In genomic region chr17:82230627-82231311, GRCh38 we compare ENCODE assay signal across 1 cellular context.
TF ChIP-seq lines count a peak whose summit lies in the region.

No MANE protein-coding gene starts in this region.

TF ChIP-seq in HepG2, 621 proteins besides CTCF, POLR2A, EP300 and RAD21 (continued from another document and continues in another):
- TF ChIP-seq, protein P1, sequence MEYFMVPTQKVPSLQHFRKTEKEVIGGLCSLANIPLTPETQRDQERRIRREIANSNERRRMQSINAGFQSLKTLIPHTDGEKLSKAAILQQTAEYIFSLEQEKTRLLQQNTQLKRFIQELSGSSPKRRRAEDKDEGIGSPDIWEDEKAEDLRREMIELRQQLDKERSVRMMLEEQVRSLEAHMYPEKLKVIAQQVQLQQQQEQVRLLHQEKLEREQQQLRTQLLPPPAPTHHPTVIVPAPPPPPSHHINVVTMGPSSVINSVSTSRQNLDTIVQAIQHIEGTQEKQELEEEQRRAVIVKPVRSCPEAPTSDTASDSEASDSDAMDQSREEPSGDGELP (IDR thresholded peaks at IDR 0.05; ENCODE audit: borderline replicate concordance, low read depth), result peak; percentile 65; the same call in 1 of the 2 replicates
- peak; percentile 98 for TF ChIP-seq ISX (CRISPR knock-in tag; conservative IDR thresholded peaks at IDR 0.05)
- TF ChIP-seq PRDM10 (CRISPR knock-in tag; IDR thresholded peaks at IDR 0.05; ENCODE audit: low read depth), result no peak; the same call in 1 of the 2 replicates
- no peak; the same call in 1 of the 2 replicates for TF ChIP-seq ZMYM4 (CRISPR knock-in tag; IDR thresholded peaks at IDR 0.05)
- peak; percentile 92 for TF ChIP-seq TEF (CRISPR knock-in tag; IDR thresholded peaks at IDR 0.05)
- peak; percentile 84; the same call in 1 of the 2 replicates for TF ChIP-seq ZNF33A (CRISPR knock-in tag; IDR thresholded peaks at IDR 0.05; ENCODE audit: borderline replicate concordance)
- TF ChIP-seq, protein P2, sequence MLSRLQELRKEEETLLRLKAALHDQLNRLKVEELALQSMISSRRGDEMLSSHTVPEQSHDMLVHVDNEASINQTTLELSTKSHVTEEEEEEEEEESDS (CRISPR knock-in tag; IDR thresholded peaks at IDR 0.05; ENCODE audit: borderline replicate concordance), result peak; percentile 94
- TF ChIP-seq MTA1 (CRISPR knock-in tag; IDR thresholded peaks at IDR 0.05; ENCODE audit: borderline replicate concordance), result peak; percentile 89; the same call in 1 of the 2 replicates
- TF ChIP-seq ZNF577 (CRISPR knock-in tag; IDR thresholded peaks at IDR 0.05; ENCODE audit: borderline replicate concordance, low read depth), result peak; percentile 95; the same call in 1 of the 2 replicates
- peak; percentile 96 for TF ChIP-seq ZNF33B (CRISPR knock-in tag; IDR thresholded peaks at IDR 0.05)
- no peak; the same call in 1 of the 2 replicates for TF ChIP-seq ZHX1 (CRISPR knock-in tag; IDR thresholded peaks at IDR 0.05; ENCODE audit: low read depth)
- no peak; the same call in 1 of the 2 replicates for TF ChIP-seq CREM (IDR thresholded peaks at IDR 0.05)
- no peak for TF ChIP-seq CREM (CRISPR knock-in tag; IDR thresholded peaks at IDR 0.05)
- TF ChIP-seq MYC (CRISPR knock-in tag; IDR thresholded peaks at IDR 0.05; ENCODE audit: borderline replicate concordance), result peak; percentile 86
- TF ChIP-seq SP5 (CRISPR knock-in tag; IDR thresholded peaks at IDR 0.05; ENCODE audit: borderline replicate concordance, low read depth), result peak; percentile 95; the same call in 1 of the 2 replicates
- peak; percentile 85; the same call in 1 of the 2 replicates for TF ChIP-seq ZBTB26 (CRISPR knock-in tag; IDR thresholded peaks at IDR 0.05; ENCODE audit: borderline replicate concordance)
- no peak; the same call in none of the 2 replicates for TF ChIP-seq ZNF451 (CRISPR knock-in tag; IDR thresholded peaks at IDR 0.05)
- TF ChIP-seq ZNF609 (CRISPR knock-in tag; IDR thresholded peaks at IDR 0.05; ENCODE audit: borderline replicate concordance), result peak; percentile 90
- no peak for TF ChIP-seq ZUFSP (CRISPR knock-in tag; IDR thresholded peaks at IDR 0.05; ENCODE audit: borderline replicate concordance)
- peak; percentile 49; the same call in 1 of the 2 replicates for TF ChIP-seq SOX5 (CRISPR knock-in tag; IDR thresholded peaks at IDR 0.05; ENCODE audit: borderline replicate concordance)
- TF ChIP-seq ZNF331 (CRISPR knock-in tag; IDR thresholded peaks at IDR 0.05), result peak; percentile 93
- no peak for TF ChIP-seq GABPA (IDR thresholded peaks at IDR 0.05; ENCODE audit: low read depth, low read length)
- TF ChIP-seq GABPA (CRISPR knock-in tag; IDR thresholded peaks at IDR 0.05; ENCODE audit: low read depth), result no peak
- peak; percentile 92; the same call in 1 of the 2 replicates for TF ChIP-seq ZNF570 (CRISPR knock-in tag; IDR thresholded peaks at IDR 0.05; ENCODE audit: borderline replicate concordance)
- no peak for TF ChIP-seq SRSF1 (optimal IDR thresholded peaks at IDR 0.05; ENCODE audit: low read depth, low read length)
- no peak for TF ChIP-seq RFX5 (IDR thresholded peaks at IDR 0.05; ENCODE audit: low read depth, low read length)
- TF ChIP-seq CC2D1A (CRISPR knock-in tag; IDR thresholded peaks at IDR 0.05), result no peak
- peak; percentile 90 for TF ChIP-seq RBFOX2 (IDR thresholded peaks at IDR 0.05; ENCODE audit: low read depth, low read length)
- TF ChIP-seq ZFP62 (CRISPR knock-in tag; IDR thresholded peaks at IDR 0.05), result peak; percentile 77; the same call in 1 of the 2 replicates
- 0 out of 2 replicates have a peak, but pooled peaks have one; percentile 87 for TF ChIP-seq ZNF512B (CRISPR knock-in tag; IDR thresholded peaks at IDR 0.05; ENCODE audit: borderline replicate concordance)
- TF ChIP-seq ZNF552 (CRISPR knock-in tag; IDR thresholded peaks at IDR 0.05; ENCODE audit: borderline replicate concordance), result peak; percentile 91; the same call in 1 of the 2 replicates
- TF ChIP-seq MYNN (CRISPR knock-in tag; IDR thresholded peaks at IDR 0.05; ENCODE audit: low read depth), result no peak
- peak; percentile 64; the same call in 1 of the 2 replicates for TF ChIP-seq NCOR1 (IDR thresholded peaks at IDR 0.05; ENCODE audit: borderline replicate concordance, low read length)
- peak; percentile 87; the same call in 1 of the 2 replicates for TF ChIP-seq ZNF639 (CRISPR knock-in tag; conservative IDR thresholded peaks at IDR 0.05)
- peak; percentile 96; the same call in 1 of the 2 replicates for TF ChIP-seq ZNF367 (CRISPR knock-in tag; IDR thresholded peaks at IDR 0.05; ENCODE audit: borderline replicate concordance)
- peak; percentile 98; the same call in 1 of the 2 replicates for TF ChIP-seq ZNF678 (CRISPR knock-in tag; IDR thresholded peaks at IDR 0.05)
- peak; percentile 87 for TF ChIP-seq ZNF484 (CRISPR knock-in tag; IDR thresholded peaks at IDR 0.05; ENCODE audit: borderline replicate concordance, low read depth)
